ENCODE assay signal across 8 cellular contexts in genomic region chr2:8544786-8545631, GRCh38.
DNase-seq lines count a peak whose midpoint lies in the region; ATAC-seq and TF ChIP-seq lines count a peak whose summit lies in the region.

No MANE protein-coding gene starts in this region.

- POLR2A ChIA-PET in T-cell (lab: Charles Lee) (no interaction called here), PC-9 (lab: Charles Lee; ENCODE audit: unreplicated experiment) (no interaction called here)

- no peaks in the 10 kb centered on the region for H4K20me1 ChIP-seq in PC-9 (ENCODE audit: insufficient read depth)

- H3K36me3 Mint-ChIP-seq in T-cell = no peaks in the 10 kb centered on the region

- intact Hi-C loops in PC-9 (cut with micrococcal nuclease; ENCODE audit: unreplicated experiment) = no loop called here

- H3K36me3 ChIP-seq in PC-9 (ENCODE audit: low read depth) = no peaks in the 10 kb centered on the region

- no peak overlapping the region for H2AFZ ChIP-seq in PC-9

- H3K27me3 Mint-ChIP-seq in T-cell = no peaks in the 10 kb centered on the region

- TF ChIP-seq CTCF in PC-9 (conservative IDR thresholded peaks at IDR 0.05) = no peak

- no TSS peak for BruUV-seq in PC-9 (replicated peaks; lab: Mats Ljungman, UMichigan)

- no peaks in the 10 kb centered on the region for H3F3A ChIP-seq in PC-9 (ENCODE audit: insufficient read depth, low read depth)

- ATAC-seq in GM21447 (IDR thresholded peaks at IDR 0.05; ENCODE audit: unreplicated experiment) = peak; percentile 51
- peak; percentile 87 to 97 (median 94) for ATAC-seq in T-cell (replicated peaks in 1 of 4)

- no peak overlapping the region for H3K27ac ChIP-seq in PC-9

- no peak overlapping the region for H3K4me2 ChIP-seq in PC-9

- no peaks in the 10 kb centered on the region for H3K9me3 Mint-ChIP-seq in T-cell

- H3K27ac Mint-ChIP-seq in T-cell = peak overlapping the region; percentile 86 to 89

- H3K4me3 Mint-ChIP-seq in T-cell = peak overlapping the region in 2 of 3 donors; percentile 24 to 42

- 0 out of 2 replicates have a peak, but pooled peaks cover 4% of the 10 kb centered on the region for H3K4me1 ChIP-seq in PC-9 (replicated peaks; ENCODE audit: insufficient read depth)

- H3K9me3 ChIP-seq in PC-9 (ENCODE audit: insufficient read depth, low read depth) = no peaks in the 10 kb centered on the region

- H3K79me2 ChIP-seq in PC-9 (ENCODE audit: low read depth) = no peaks in the 10 kb centered on the region

- H3K4me1 Mint-ChIP-seq in T-cell = peaks cover 57 to 76% (median 62%) of the 10 kb centered on the region in 3 donors

- peaks cover 99% of the 10 kb centered on the region for H3K27me3 ChIP-seq in PC-9 (ENCODE audit: insufficient read depth, low read depth)

- CTCF ChIA-PET in T-cell (lab: Charles Lee) = interaction anchor here in 1 of 2 donors (0.6 to 1.1 kb wide), 6 partner anchors 17 to 820 kb away, joined by 3 to 5 read pairs (median 4); no protein-coding TSS in a partner anchor
- CTCF ChIA-PET in PC-9 (lab: Charles Lee) = no interaction called here

- H3K9me2 ChIP-seq in PC-9 (ENCODE audit: insufficient read depth) = no peaks in the 10 kb centered on the region

- DNase-seq in Daoy (ENCODE audit: low read depth) (peak; percentile 88), HT1080 (ENCODE audit: low read depth) (peak; percentile 92), T-cell (peak; percentile 40 to 74 (median 58)), islet precursor cell (peak; percentile 80), PC-9 (no peak)
- peak; percentile 75 for DNase-seq in activated naive CD8-positive, alpha-beta T cell treated with anti-CD3 and anti-CD28 coated beads, Interleukin-2, amount 50 U/mL, for 16 hours (ENCODE audit: low read depth, low spot score)
- DNase-seq in stimulated activated CD4-positive, alpha-beta T cell treated with anti-CD3 and anti-CD28 coated beads, Interleukin-4, amount 100 ng/mL, for 4 hours = peak; percentile 83 to 90

- H3K4me3 ChIP-seq in PC-9 = no peak overlapping the region

Comparison
In these comparisons a context has a peak if more than half of its experiments do, and no peak if none do; other contexts are left out.
1. DNase-seq: peak in Daoy (single experiment), HT1080 (single experiment), T-cell (34 of 34), activated naive CD8-positive, alpha-beta T cell treated with anti-CD3 and anti-CD28 coated beads, Interleukin-2, amount 50 U/mL, for 16 hours (single experiment), islet precursor cell (single experiment) and stimulated activated CD4-positive, alpha-beta T cell treated with anti-CD3 and anti-CD28 coated beads, Interleukin-4, amount 100 ng/mL, for 4 hours (2 of 2); none in PC-9 (0 of 2).